In genomic region chr12:43836455-43836989, GRCh38 we compare ENCODE assay signal across 8 cellular contexts. TPM values are rescaled to one million over a fixed set of nuclear protein-coding genes. Genes with fewer than 3 reads are reported as not detected.
A peak's percentile ranks its signal among the peaks of the same experiment; 100 is the strongest.
DNase-seq lines count a peak whose midpoint lies in the region; ATAC-seq and TF ChIP-seq lines count a peak whose summit lies in the region.

No MANE protein-coding gene starts in this region.

- DNase-seq in BJ (ENCODE audit: low read depth) (peak; percentile 3), glomerular endothelial cell (ENCODE audit: extremely low read depth, low read depth, low spot score) (peak; percentile 7), pons (ENCODE audit: low spot score) (peak; percentile 72), OCI-M2 (lab: John Stamatoyannopoulos, UW; ENCODE audit: unreplicated experiment) (no peak), NCI-H1105 treated with DMSO at 0.1 percent for 48 hours (lab: John Stamatoyannopoulos, UW) (no peak)
- peak; percentile 8 for DNase-seq in activated CD4-positive, alpha-beta T cell treated with anti-CD3 and anti-CD28 coated beads, Interleukin-2, amount 50 U/mL, for 4 hours

- no peaks in the 10 kb centered on the region for H3K27me3 ChIP-seq in BJ (ENCODE audit: control insufficient read depth, insufficient read depth, low read length)

- H3K36me3 ChIP-seq in BJ (ENCODE audit: control insufficient read depth, insufficient read depth, low read length): no peaks in the 10 kb centered on the region

- CTCF ChIA-PET in BJ (lab: Yijun Ruan, JAX): no interaction called here

- ATAC-seq in GM18909 (IDR thresholded peaks at IDR 0.05; ENCODE audit: poor library complexity, unreplicated experiment) (peak; percentile 21), HG03457 (IDR thresholded peaks at IDR 0.05; ENCODE audit: unreplicated experiment) (peak; percentile 18)

- POLR2A ChIA-PET in BJ (lab: Charles Lee): no interaction called here

- peak overlapping the region; percentile 66 for H3K4me3 ChIP-seq in BJ (ENCODE audit: low read depth, low read length)

- TF ChIP-seq CTCF in BJ (IDR thresholded peaks at IDR 0.05; ENCODE audit: insufficient read depth, low read depth, low read length): no peak

RNA-seq across cellular contexts. Expression of gene TMEM117, which starts 0.6 kb away (rescaled TPM):
- polyA plus RNA-seq in BJ (2011; rRNA removed): 4.3 and 7.0 TPM in 2 replicates
- polyA minus RNA-seq in BJ (2011; rRNA and poly(A)+ RNA removed): 2.4 and 3.3 TPM in 2 replicates
- 8.5 and 12.0 TPM in 2 replicates for total RNA-seq in glomerular endothelial cell

RNA-seq across cellular contexts. Expression of gene TWF1, which starts 30.4 kb away (rescaled TPM):
- 49.8 and 109 TPM in 2 replicates for polyA plus RNA-seq in BJ (2011; rRNA removed)
- polyA minus RNA-seq in BJ (2011; rRNA and poly(A)+ RNA removed): 23.9 and 25.2 TPM in 2 replicates
- total RNA-seq in glomerular endothelial cell: 85.6 and 90.3 TPM in 2 replicates

Comparison
In these comparisons a context has a peak if more than half of its experiments do, and no peak if none do; other contexts are left out.
1. DNase-seq: peak in BJ (single experiment), activated CD4-positive, alpha-beta T cell treated with anti-CD3 and anti-CD28 coated beads, Interleukin-2, amount 50 U/mL, for 4 hours (2 of 2), glomerular endothelial cell (single experiment) and pons (single experiment); none in OCI-M2 (single experiment) and NCI-H1105 treated with DMSO at 0.1 percent for 48 hours (single experiment).